ENCODE assay signal across 1 cellular context in genomic region chr17:79810138-79811027, GRCh38.
TF ChIP-seq lines count a peak whose summit lies in the region.

No MANE protein-coding gene starts in this region.

TF ChIP-seq in GM23338, 12 proteins besides CTCF, POLR2A, EP300 and RAD21 (continued from another document):
- TF ChIP-seq ZNF462 (CRISPR knock-in tag; IDR thresholded peaks at IDR 0.05), result no peak
